ENCODE assay signal across 9 cellular contexts in genomic region chr3:45509038-45509767, GRCh38.
DNase-seq lines count a peak whose midpoint lies in the region; ATAC-seq and TF ChIP-seq lines count a peak whose summit lies in the region.
"Had no signal": no experiment of that assay in that cellular context is flagged by ENCODE, and none has a peak within 500 bp of the region (broad histone marks: within the 10 kb centered on the region; RNA-seq: fewer than 3 reads in every experiment).

No MANE protein-coding gene starts in this region.

- peak; percentile 57 for DNase-seq in H4 (ENCODE audit: low spot score)
- peak; percentile 68 for DNase-seq in NCI-H226
- peak; percentile 75 for DNase-seq in epithelial cell of esophagus (ENCODE audit: low read depth)
- DNase-seq in skeletal muscle cell (ENCODE audit: low read depth) = peak; percentile 94
- DNase-seq in cardiac septum (ENCODE audit: low spot score) = no peak
- DNase-seq in CD1c-positive myeloid dendritic cell (ENCODE audit: extremely low spot score) = no peak
- no peak for DNase-seq in left ventricle myocardium superior

- no peak overlapping the region for H3K4me3 ChIP-seq in epithelial cell of esophagus (ENCODE audit: low read length)
- H3K4me3 ChIP-seq in skeletal muscle cell (ENCODE audit: low read depth, low read length) = no peak overlapping the region

- ATAC-seq in HG02642 (IDR thresholded peaks at IDR 0.05; ENCODE audit: poor library complexity, unreplicated experiment) (no peak), left ventricle myocardium superior (no peak)
- ATAC-seq: naive thymus-derived CD4-positive, alpha-beta T cell had no signal

- no peak for TF ChIP-seq CTCF in epithelial cell of esophagus (IDR thresholded peaks at IDR 0.05; ENCODE audit: insufficient read depth, low read depth, low read length, missing control alignments)

- intact Hi-C loops in cardiac septum (cut with DNase I) = no loop called here
- intact Hi-C loops in left ventricle myocardium superior (cut with micrococcal nuclease) = no loop called here

Comparison
In these comparisons a context has a peak if more than half of its experiments do, and no peak if none do; other contexts are left out.
1. DNase-seq: peak in H4 (single experiment), NCI-H226 (single experiment), epithelial cell of esophagus (single experiment) and skeletal muscle cell (single experiment); none in cardiac septum (single experiment), CD1c-positive myeloid dendritic cell (single experiment) and left ventricle myocardium superior (single experiment).